ENCODE assay signal across 18 cellular contexts in the genomic region with DNA sequence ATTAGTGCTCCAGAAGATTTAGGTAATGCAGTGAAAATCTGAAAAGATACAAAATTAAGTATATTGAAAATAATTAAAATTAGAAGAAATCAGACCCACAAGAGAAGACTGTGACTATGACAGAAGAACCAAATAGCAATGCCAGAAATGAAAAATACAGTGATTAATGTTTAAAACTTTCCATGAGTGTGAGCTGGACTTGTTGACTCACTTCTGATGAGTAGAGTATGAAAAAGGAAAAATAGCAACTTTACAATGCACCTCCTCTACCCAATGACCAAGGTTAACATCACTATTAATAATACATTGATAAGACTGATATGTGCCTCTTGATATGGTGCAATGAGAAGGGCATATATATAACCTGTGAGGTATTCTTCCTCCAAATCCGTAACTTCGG. TPM values are rescaled to one million over a fixed set of nuclear protein-coding genes. Genes with fewer than 3 reads are reported as not detected.
DNase-seq lines count a peak whose midpoint lies in the region; ATAC-seq and TF ChIP-seq lines count a peak whose summit lies in the region.
"Had no signal": no experiment of that assay in that cellular context is flagged by ENCODE, and none has a peak within 500 bp of the region (broad histone marks: within the 10 kb centered on the region; RNA-seq: fewer than 3 reads in every experiment).

No MANE protein-coding gene starts in this region.

- H3K27me3 ChIP-seq in adrenal gland = no peaks in the 10 kb centered on the region
- H3K27me3 ChIP-seq: transverse colon had no signal

- H3K9me3 ChIP-seq in adrenal gland (replicated peaks in 1 of 3) = no peaks in the 10 kb centered on the region
- H3K9me3 ChIP-seq: transverse colon had no signal

- no peak for ATAC-seq in activated T-cell treated with anti-CD3 and anti-CD28 coated beads, Interleukin-2, amount 50 U/mL, for 72 hours (replicated peaks in 1 of 2)
- ATAC-seq: right cardiac atrium had no signal

- peak overlapping the region; percentile 83 for H3K27ac Mint-ChIP-seq in HFFc6
- no peak overlapping the region for H3K27ac Mint-ChIP-seq in activated T-cell treated with anti-CD3 and anti-CD28 coated beads, Interleukin-2, amount 50 U/mL, for 72 hours
- H3K27ac Mint-ChIP-seq: activated CD4-positive, alpha-beta T cell treated with anti-CD3 and anti-CD28 coated beads, Interleukin-2, amount 10 ng/mL, durations not matched to agents 7 days and 5 days; activated naive CD8-positive, alpha-beta T cell had no signal

- H3K4me3 Mint-ChIP-seq in HFFc6 = peak overlapping the region; percentile 40
- no peak overlapping the region for H3K4me3 Mint-ChIP-seq in activated T-cell treated with anti-CD3 and anti-CD28 coated beads, Interleukin-2, amount 50 U/mL, for 72 hours
- H3K4me3 Mint-ChIP-seq: activated CD4-positive, alpha-beta T cell treated with anti-CD3 and anti-CD28 coated beads, Interleukin-2, amount 10 ng/mL, durations not matched to agents 7 days and 5 days; activated naive CD8-positive, alpha-beta T cell; central memory CD8-positive, alpha-beta T cell had no signal

- H3K36me3 Mint-ChIP-seq in HFFc6 (ENCODE audit: low read depth) = peaks cover 56% of the 10 kb centered on the region
- H3K36me3 Mint-ChIP-seq in activated T-cell treated with anti-CD3 and anti-CD28 coated beads, Interleukin-2, amount 50 U/mL, for 72 hours (ENCODE audit: insufficient read depth in 2 of 2) = peaks cover 7 to 10% of the 10 kb centered on the region in 2 donors

- H3K9me3 Mint-ChIP-seq in HFFc6 = no peaks in the 10 kb centered on the region
- no peaks in the 10 kb centered on the region for H3K9me3 Mint-ChIP-seq in activated T-cell treated with anti-CD3 and anti-CD28 coated beads, Interleukin-2, amount 50 U/mL, for 72 hours
- H3K9me3 Mint-ChIP-seq: activated CD4-positive, alpha-beta T cell treated with anti-CD3 and anti-CD28 coated beads, Interleukin-2, amount 10 ng/mL, durations not matched to agents 7 days and 5 days; central memory CD8-positive, alpha-beta T cell had no signal

- H3K36me3 ChIP-seq in adrenal gland (replicated peaks in 1 of 2) = peaks cover 0 to 7% of the 10 kb centered on the region in 2 donors

- H3K4me1 Mint-ChIP-seq in HFFc6 (ENCODE audit: low read depth) = peaks cover 54% of the 10 kb centered on the region
- no peaks in the 10 kb centered on the region for H3K4me1 Mint-ChIP-seq in activated T-cell treated with anti-CD3 and anti-CD28 coated beads, Interleukin-2, amount 50 U/mL, for 72 hours (ENCODE audit: low read depth)
- H3K4me1 Mint-ChIP-seq: central memory CD8-positive, alpha-beta T cell had no signal

- peaks cover 6 to 15% of the 10 kb centered on the region in 2 donors for H3K4me1 ChIP-seq in adrenal gland (replicated peaks in 1 of 2)
- H3K4me1 ChIP-seq: transverse colon had no signal

- H3K27me3 Mint-ChIP-seq in HFFc6 (ENCODE audit: insufficient read depth) = no peaks in the 10 kb centered on the region
- H3K27me3 Mint-ChIP-seq in activated T-cell treated with anti-CD3 and anti-CD28 coated beads, Interleukin-2, amount 50 U/mL, for 72 hours (ENCODE audit: low read depth) = no peaks in the 10 kb centered on the region
- H3K27me3 Mint-ChIP-seq: activated CD4-positive, alpha-beta T cell treated with anti-CD3 and anti-CD28 coated beads, Interleukin-2, amount 10 ng/mL, durations not matched to agents 7 days and 5 days; activated naive CD8-positive, alpha-beta T cell; central memory CD8-positive, alpha-beta T cell had no signal

- 76 to 90% (median 79%) methylated on average over 2 of the region's 2 CpGs for WGBS in adrenal gland, 4 donors

- H3K4me3 ChIP-seq in adrenal gland (no peak overlapping the region), fibroblast of the aortic adventitia (ENCODE audit: low read depth, low read length) (no peak overlapping the region)
- H3K4me3 ChIP-seq: transverse colon had no signal

- intact Hi-C loops in adrenal gland (cut with DNase I) = no loop called here

- peak overlapping the region in 3 of 5 donors; percentile 38 to 49 (median 41) for H3K27ac ChIP-seq in adrenal gland
- H3K27ac ChIP-seq: transverse colon had no signal

- peak; percentile 11 for DNase-seq in A172 (ENCODE audit: low spot score)
- peak; percentile 65 for DNase-seq in HFFc6
- no peak for DNase-seq in adrenal gland
- peak; percentile 36 for DNase-seq in fibroblast of the aortic adventitia (ENCODE audit: low read depth)
- no peak for DNase-seq in NCI-H2196 (lab: John Stamatoyannopoulos, UW; ENCODE audit: unreplicated experiment)
- no peak for DNase-seq in NCI-H1092 (lab: John Stamatoyannopoulos, UW)
- DNase-seq in NCI-H446 treated with DMSO at 0.1 percent for 48 hours (lab: John Stamatoyannopoulos, UW) = no peak
- DNase-seq in activated T-cell treated with anti-CD3 and anti-CD28 coated beads, Interleukin-2, amount 50 U/mL, for 72 hours = no peak
- DNase-seq: activated CD4-positive, alpha-beta T cell treated with anti-CD3 and anti-CD28 coated beads, Interleukin-2, amount 10 ng/mL, durations not matched to agents 7 days and 5 days; head of caudate nucleus; midbrain; NCI-H1092 treated with DMSO at 0.1 percent for 48 hours; right cardiac atrium; stimulated activated CD4-positive, alpha-beta T cell treated with anti-CD3 and anti-CD28 coated beads, Interleukin-2, amount 100 ng/mL, for 48 hours; transverse colon had no signal

- no peak for TF ChIP-seq CTCF in HFFc6 (IDR thresholded peaks at IDR 0.05)
- no peak for TF ChIP-seq CTCF in adrenal gland (IDR thresholded peaks at IDR 0.05)
- TF ChIP-seq CTCF in fibroblast of the aortic adventitia (IDR thresholded peaks at IDR 0.05; ENCODE audit: insufficient read depth, low read length) = no peak

- no peak for TF ChIP-seq POLR2A in adrenal gland (IDR thresholded peaks at IDR 0.05)

RNA-seq across cellular contexts. Expression of a gene that starts 39.3 kb away (rescaled TPM):
- total RNA-seq in A172 (2014; rRNA removed; shearing (Covaris generic)) = not detected in 2 replicates
- total RNA-seq in HFFc6 (2021; fragmentation: NEBNext Ultra II Directional; extraction: Animal tissue kit (Norgen Biotek cat#: 25700)) = under 1 TPM in 5 of 6 experiments, not detected in 1; 0.17 to 0.30 (median 0.20) TPM
- under 1 TPM in 3 of 8 donors, not detected in 5; 0.25 to 0.42 (median 0.40) TPM for total RNA-seq in adrenal gland
- polyA plus RNA-seq in adrenal gland = under 1 TPM in 2 of 3 donors, not detected in 1; 0.07 to 0.16 TPM
- total RNA-seq in fibroblast of the aortic adventitia (ENCODE audit: low replicate concordance) = 0.45 TPM in 1 of 2 replicates, not detected in the other
- 1 to 10 TPM; 1.0 to 1.2 TPM for total RNA-seq in activated T-cell treated with anti-CD3 and anti-CD28 coated beads, Interleukin-2, amount 50 U/mL, for 72 hours

RNA-seq across cellular contexts. Expression of a gene that starts 55.8 kb away (rescaled TPM):
- not detected in 2 replicates for total RNA-seq in A172 (2014; rRNA removed; shearing (Covaris generic))
- total RNA-seq in HFFc6 (2021; fragmentation: NEBNext Ultra II Directional; extraction: Animal tissue kit (Norgen Biotek cat#: 25700)) = under 1 TPM in 1 of 6 experiments, not detected in 5; 0.09 TPM
- total RNA-seq in adrenal gland = under 1 TPM in 3 of 8 donors, not detected in 5; 0.11 to 0.31 (median 0.14) TPM
- polyA plus RNA-seq in adrenal gland = under 1 TPM; 0.07 to 0.32 (median 0.10) TPM
- total RNA-seq in fibroblast of the aortic adventitia (ENCODE audit: low replicate concordance) = not detected in 2 replicates
- under 1 TPM; 0.14 to 0.21 TPM for total RNA-seq in activated T-cell treated with anti-CD3 and anti-CD28 coated beads, Interleukin-2, amount 50 U/mL, for 72 hours
- total RNA-seq: activated CD4-positive, alpha-beta T cell treated with anti-CD3 and anti-CD28 coated beads, Interleukin-2, amount 10 ng/mL, durations not matched to agents 7 days and 5 days; T-helper 2 cell treated with Interferon-gamma antibody and Interleukin-4, amounts not matched to agents 100 ng/mL and 5 ng/mL, for 36 hours had no signal

Comparison
In these comparisons a context has a peak if more than half of its experiments do, and no peak if none do; other contexts are left out.
1. DNase-seq: peak in A172 (single experiment), HFFc6 (single experiment) and fibroblast of the aortic adventitia (single experiment); none in adrenal gland (0 of 7), NCI-H2196 (single experiment), NCI-H1092 (single experiment), NCI-H446 treated with DMSO at 0.1 percent for 48 hours (single experiment) and activated T-cell treated with anti-CD3 and anti-CD28 coated beads, Interleukin-2, amount 50 U/mL, for 72 hours (0 of 2).